Comparison of ENCODE assay signal across 8 cellular contexts in genomic region chr15:96332854-96333193, GRCh38. TPM values are rescaled to one million over a fixed set of nuclear protein-coding genes. Genes with fewer than 3 reads are reported as not detected.
DNase-seq lines count a peak whose midpoint lies in the region; ATAC-seq and TF ChIP-seq lines count a peak whose summit lies in the region.

No MANE protein-coding gene starts in this region.

- H3K9me3 Mint-ChIP-seq in natural killer cell, result peaks cover 0 to 5% of the 10 kb centered on the region in 2 donors

- H3K27ac Mint-ChIP-seq in natural killer cell, result peak overlapping the region in 1 of 2 donors; percentile 57

- H3K4me1 ChIP-seq in ectodermal cell (ENCODE audit: control insufficient read depth, insufficient read depth, low read length), result peaks cover 19% of the 10 kb centered on the region

- WGBS in ectodermal cell, 2 experiments, result 0% methylated on average over 13 of the region's 13 CpGs

- H3K4me1 Mint-ChIP-seq in natural killer cell, result peaks cover 21 to 29% of the 10 kb centered on the region in 2 donors

- H3K4me3 Mint-ChIP-seq in natural killer cell, result peak overlapping the region; percentile 77

- intact Hi-C loops in natural killer cell (cut with micrococcal nuclease), result no loop called here

- peaks cover 50% of the 10 kb centered on the region for H3K36me3 ChIP-seq in MG63
- peaks cover 49% of the 10 kb centered on the region for H3K36me3 ChIP-seq in ectodermal cell (ENCODE audit: control insufficient read depth, insufficient read depth, low read length)

- no peak for DNase-seq in AG09309 (ENCODE audit: low read depth)
- DNase-seq in MG63, result no peak
- no peak for DNase-seq in natural killer cell
- no peak for DNase-seq in Kasumi-1 (lab: John Stamatoyannopoulos, UW)
- no peak for DNase-seq in GM03348 (ENCODE audit: low spot score)

- TF ChIP-seq CTCF in AG09309 (IDR thresholded peaks at IDR 0.05; ENCODE audit: control insufficient read depth, insufficient read depth, low read depth, low read length, missing control alignments), result no peak
- no peak for TF ChIP-seq CTCF in natural killer cell (IDR thresholded peaks at IDR 0.05)

- H3K4me3 ChIP-seq in AG09309 (ENCODE audit: control insufficient read depth, low read depth, low read length) (peak overlapping the region; percentile 75), MG63 (peak overlapping the region; percentile 83), ectodermal cell (ENCODE audit: insufficient read depth, low read depth, low read length) (peak overlapping the region; percentile 88)

- H3K27me3 Mint-ChIP-seq in natural killer cell (ENCODE audit: low read depth in 2 of 2), result peaks cover 65 to 73% of the 10 kb centered on the region in 2 donors

- H3K27me3 ChIP-seq in MG63 (no peaks in the 10 kb centered on the region), ectodermal cell (ENCODE audit: control insufficient read depth, insufficient read depth, low read length, poor library complexity, severe bottlenecking) (peaks cover 80% of the 10 kb centered on the region)

- no peaks in the 10 kb centered on the region for H3K9me3 ChIP-seq in MG63
- no peaks in the 10 kb centered on the region for H3K9me3 ChIP-seq in ectodermal cell (ENCODE audit: control insufficient read depth, low read length)

- H3K27ac ChIP-seq in ectodermal cell (ENCODE audit: insufficient read depth, low read depth, low read length, poor library complexity, severe bottlenecking), result peak overlapping the region; percentile 76

- no peak for ATAC-seq in natural killer cell
- ATAC-seq in GM21526 (IDR thresholded peaks at IDR 0.05; ENCODE audit: low FRiP score, unreplicated experiment), result no peak
- ATAC-seq in HG02642 (IDR thresholded peaks at IDR 0.05; ENCODE audit: poor library complexity, unreplicated experiment), result no peak

- H3K36me3 Mint-ChIP-seq in natural killer cell, result peaks cover 27% of the 10 kb centered on the region

RNA-seq across cellular contexts. Expression of gene NR2F2, which starts 2.3 kb away (rescaled TPM):
- total RNA-seq in MG63 (2014; rRNA removed; shearing (Covaris generic); ENCODE audit: low replicate concordance), result 1.3 and 1.9 TPM in 2 replicates
- 101 TPM for polyA plus RNA-seq in ectodermal cell (2013, experiment 1 of 4)
- 117 TPM for polyA plus RNA-seq in ectodermal cell (2013, experiment 2 of 4)
- polyA plus RNA-seq in ectodermal cell (2013, experiment 3 of 4), result 80.0 TPM
- 97.4 TPM for polyA plus RNA-seq in ectodermal cell (2013, experiment 4 of 4)
- not detected for total RNA-seq in natural killer cell
